2 cellular contexts compared by ENCODE assay signal in genomic region chr5:154365823-154366222, GRCh38.
TF ChIP-seq lines count a peak whose summit lies in the region.

No MANE protein-coding gene starts in this region.

TF ChIP-seq in SK-N-SH, 30 proteins besides CTCF, POLR2A, EP300 and RAD21 (continued from another document):
- TF ChIP-seq, protein P1, sequence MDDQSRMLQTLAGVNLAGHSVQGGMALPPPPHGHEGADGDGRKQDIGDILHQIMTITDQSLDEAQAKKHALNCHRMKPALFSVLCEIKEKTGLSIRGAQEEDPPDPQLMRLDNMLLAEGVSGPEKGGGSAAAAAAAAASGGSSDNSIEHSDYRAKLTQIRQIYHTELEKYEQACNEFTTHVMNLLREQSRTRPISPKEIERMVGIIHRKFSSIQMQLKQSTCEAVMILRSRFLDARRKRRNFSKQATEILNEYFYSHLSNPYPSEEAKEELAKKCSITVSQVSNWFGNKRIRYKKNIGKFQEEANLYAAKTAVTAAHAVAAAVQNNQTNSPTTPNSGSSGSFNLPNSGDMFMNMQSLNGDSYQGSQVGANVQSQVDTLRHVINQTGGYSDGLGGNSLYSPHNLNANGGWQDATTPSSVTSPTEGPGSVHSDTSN (IDR thresholded peaks at IDR 0.05) = no peak
- TF ChIP-seq NRF1 (IDR thresholded peaks at IDR 0.05; ENCODE audit: low read depth, low read length) (no peak), TAF1 (IDR thresholded peaks at IDR 0.05; ENCODE audit: borderline replicate concordance, low read depth, low read length) (no peak), IRF3 (IDR thresholded peaks at IDR 0.05; ENCODE audit: low read depth, low read length) (no peak), FOXM1 (IDR thresholded peaks at IDR 0.05; ENCODE audit: low read depth) (no peak), FOXJ3 (CRISPR knock-in tag; IDR thresholded peaks at IDR 0.05) (no peak), MXI1 (IDR thresholded peaks at IDR 0.05; ENCODE audit: low read depth, low read length) (no peak), JUND (IDR thresholded peaks at IDR 0.05) (no peak)

TF ChIP-seq in SK-N-SH treated with all-trans-retinoic acid at 6 μM for 48 hours, 23 proteins besides CTCF, POLR2A, EP300 and RAD21 (continued from another document):
- TF ChIP-seq, protein P2, sequence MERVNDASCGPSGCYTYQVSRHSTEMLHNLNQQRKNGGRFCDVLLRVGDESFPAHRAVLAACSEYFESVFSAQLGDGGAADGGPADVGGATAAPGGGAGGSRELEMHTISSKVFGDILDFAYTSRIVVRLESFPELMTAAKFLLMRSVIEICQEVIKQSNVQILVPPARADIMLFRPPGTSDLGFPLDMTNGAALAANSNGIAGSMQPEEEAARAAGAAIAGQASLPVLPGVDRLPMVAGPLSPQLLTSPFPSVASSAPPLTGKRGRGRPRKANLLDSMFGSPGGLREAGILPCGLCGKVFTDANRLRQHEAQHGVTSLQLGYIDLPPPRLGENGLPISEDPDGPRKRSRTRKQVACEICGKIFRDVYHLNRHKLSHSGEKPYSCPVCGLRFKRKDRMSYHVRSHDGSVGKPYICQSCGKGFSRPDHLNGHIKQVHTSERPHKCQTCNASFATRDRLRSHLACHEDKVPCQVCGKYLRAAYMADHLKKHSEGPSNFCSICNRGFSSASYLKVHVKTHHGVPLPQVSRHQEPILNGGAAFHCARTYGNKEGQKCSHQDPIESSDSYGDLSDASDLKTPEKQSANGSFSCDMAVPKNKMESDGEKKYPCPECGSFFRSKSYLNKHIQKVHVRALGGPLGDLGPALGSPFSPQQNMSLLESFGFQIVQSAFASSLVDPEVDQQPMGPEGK (CRISPR knock-in tag; IDR thresholded peaks at IDR 0.05; ENCODE audit: borderline replicate concordance) = no peak
- TF ChIP-seq, protein P3, sequence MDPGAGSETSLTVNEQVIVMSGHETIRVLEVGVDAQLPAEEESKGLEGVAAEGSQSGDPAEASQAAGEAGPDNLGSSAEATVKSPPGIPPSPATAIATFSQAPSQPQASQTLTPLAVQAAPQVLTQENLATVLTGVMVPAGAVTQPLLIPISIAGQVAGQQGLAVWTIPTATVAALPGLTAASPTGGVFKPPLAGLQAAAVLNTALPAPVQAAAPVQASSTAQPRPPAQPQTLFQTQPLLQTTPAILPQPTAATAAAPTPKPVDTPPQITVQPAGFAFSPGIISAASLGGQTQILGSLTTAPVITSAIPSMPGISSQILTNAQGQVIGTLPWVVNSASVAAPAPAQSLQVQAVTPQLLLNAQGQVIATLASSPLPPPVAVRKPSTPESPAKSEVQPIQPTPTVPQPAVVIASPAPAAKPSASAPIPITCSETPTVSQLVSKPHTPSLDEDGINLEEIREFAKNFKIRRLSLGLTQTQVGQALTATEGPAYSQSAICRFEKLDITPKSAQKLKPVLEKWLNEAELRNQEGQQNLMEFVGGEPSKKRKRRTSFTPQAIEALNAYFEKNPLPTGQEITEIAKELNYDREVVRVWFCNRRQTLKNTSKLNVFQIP (CRISPR knock-in tag; IDR thresholded peaks at IDR 0.05; ENCODE audit: borderline replicate concordance, low read depth) = no peak
- no peak for TF ChIP-seq BACH2 (CRISPR knock-in tag; IDR thresholded peaks at IDR 0.05; ENCODE audit: borderline replicate concordance)
- no peak for TF ChIP-seq ESRRG (CRISPR knock-in tag; IDR thresholded peaks at IDR 0.05)
- no peak for TF ChIP-seq CSDC2 (CRISPR knock-in tag; IDR thresholded peaks at IDR 0.05)
- TF ChIP-seq ZFP30 (CRISPR knock-in tag; IDR thresholded peaks at IDR 0.05) = no peak
- no peak for TF ChIP-seq ISL1 (CRISPR knock-in tag; IDR thresholded peaks at IDR 0.05)
- TF ChIP-seq TCF4 (CRISPR knock-in tag; IDR thresholded peaks at IDR 0.05; ENCODE audit: borderline replicate concordance) = no peak
- no peak for TF ChIP-seq ARNTL (CRISPR knock-in tag; IDR thresholded peaks at IDR 0.05; ENCODE audit: borderline replicate concordance, low read depth)
- no peak for TF ChIP-seq ZNF8 (CRISPR knock-in tag; IDR thresholded peaks at IDR 0.05)
- no peak for TF ChIP-seq SNAI2 (CRISPR knock-in tag; IDR thresholded peaks at IDR 0.05)
- TF ChIP-seq ZNF565 (CRISPR knock-in tag; conservative IDR thresholded peaks at IDR 0.05; ENCODE audit: low read depth) = no peak
TF ChIP-seq in SK-N-SH treated with all-trans-retinoic acid at 6 μM for 48 hours: peak in this region for 0.
